In genomic region chr17:49745175-49746139, GRCh38 we compare ENCODE assay signal across 12 cellular contexts. TPM values are rescaled to one million over a fixed set of nuclear protein-coding genes. Genes with fewer than 3 reads are reported as not detected.
DNase-seq lines count a peak whose midpoint lies in the region; ATAC-seq and TF ChIP-seq lines count a peak whose summit lies in the region.
"Had no signal": no experiment of that assay in that cellular context is flagged by ENCODE, and none has a peak within 500 bp of the region (broad histone marks: within the 10 kb centered on the region; RNA-seq: fewer than 3 reads in every experiment).

No MANE protein-coding gene starts in this region.

- no peak overlapping the region for H2AFZ ChIP-seq in OCI-LY7 (ENCODE audit: low read length)

- H3K9me2 ChIP-seq in OCI-LY7 (ENCODE audit: insufficient read depth, low read length), result no peaks in the 10 kb centered on the region

- peak overlapping the region; percentile 91 for H3K4me2 ChIP-seq in OCI-LY7 (ENCODE audit: low read length)

- WGBS in thyroid gland, 2 donors, result 63% methylated on average over 1 of the region's 1 CpG

- no peaks in the 10 kb centered on the region for H3K27me3 Mint-ChIP-seq in activated naive CD4-positive, alpha-beta T cell treated with anti-CD3 and anti-CD28 coated beads, Interleukin-2, amount 50 U/mL, for 24 hours
- no peaks in the 10 kb centered on the region for H3K27me3 Mint-ChIP-seq in chondrocyte (ENCODE audit: low read depth)

- H3K27me3 ChIP-seq in effector memory CD4-positive, alpha-beta T cell (replicated peaks; ENCODE audit: control insufficient read depth, insufficient read depth, low read length, poor library complexity, severe bottlenecking), result no peaks in the 10 kb centered on the region
- no peaks in the 10 kb centered on the region for H3K27me3 ChIP-seq in thyroid gland
- H3K27me3 ChIP-seq: upper lobe of left lung had no signal

- H3K4me3 ChIP-seq in OCI-LY7 (ENCODE audit: low read depth, low read length, poor library complexity, severe bottlenecking) (peak overlapping the region; percentile 67), thyroid gland (replicated peaks in 1 of 3) (no peak overlapping the region)
- H3K4me3 ChIP-seq in effector memory CD4-positive, alpha-beta T cell (ENCODE audit: insufficient read depth, low read depth, low read length, poor library complexity, severe bottlenecking), result no peak overlapping the region
- H3K4me3 ChIP-seq: upper lobe of left lung had no signal

- peaks cover 10% of the 10 kb centered on the region for H3K36me3 Mint-ChIP-seq in activated naive CD4-positive, alpha-beta T cell treated with anti-CD3 and anti-CD28 coated beads, Interleukin-2, amount 50 U/mL, for 24 hours
- no peaks in the 10 kb centered on the region for H3K36me3 Mint-ChIP-seq in chondrocyte (ENCODE audit: low read depth)

- peak overlapping the region; percentile 98 for H3K27ac Mint-ChIP-seq in activated naive CD4-positive, alpha-beta T cell treated with anti-CD3 and anti-CD28 coated beads, Interleukin-2, amount 50 U/mL, for 24 hours
- no peak overlapping the region for H3K27ac Mint-ChIP-seq in chondrocyte (ENCODE audit: unreplicated experiment)

- H4K20me1 ChIP-seq in OCI-LY7 (ENCODE audit: insufficient read depth, low read length), result no peaks in the 10 kb centered on the region

- BruUV-seq in OCI-LY7 (replicated peaks; lab: Mats Ljungman, UMichigan), result no TSS peak

- in situ Hi-C loops in GM13976 (cut with MboI; ENCODE audit: low sequenced_read_pairs, unreplicated experiment), result no loop called here

- H3K79me2 ChIP-seq in OCI-LY7 (ENCODE audit: insufficient read depth, low read depth, low read length), result peaks cover 85% of the 10 kb centered on the region

- POLR2A ChIA-PET in OCI-LY7 (lab: Charles Lee), result interaction anchor here (1.5 to 5.4 kb wide), 3 partner anchors 7 to 36 kb away, joined by 4 to 124 read pairs (median 11); partner anchors contain the start of genes FAM117A and SLC35B1

- TF ChIP-seq CTCF in OCI-LY7 (conservative IDR thresholded peaks at IDR 0.05; ENCODE audit: low read length), result no peak
- TF ChIP-seq CTCF in thyroid gland (IDR thresholded peaks at IDR 0.05), result no peak
- no peak for TF ChIP-seq CTCF in GM13976 (IDR thresholded peaks at IDR 0.05; ENCODE audit: borderline replicate concordance, control extremely low read depth, extremely low read depth, insufficient read depth, missing control alignments)
- no peak for TF ChIP-seq CTCF in chondrocyte (IDR thresholded peaks at IDR 0.05)

- H3K9me3 Mint-ChIP-seq in activated naive CD4-positive, alpha-beta T cell treated with anti-CD3 and anti-CD28 coated beads, Interleukin-2, amount 50 U/mL, for 24 hours, result peaks cover 8% of the 10 kb centered on the region
- H3K9me3 Mint-ChIP-seq in chondrocyte (ENCODE audit: low read depth), result no peaks in the 10 kb centered on the region

- TF ChIP-seq POLR2A in thyroid gland (IDR thresholded peaks at IDR 0.05), result no peak

- H3K36me3 ChIP-seq in OCI-LY7 (ENCODE audit: insufficient read depth, low read length), result peaks cover 25% of the 10 kb centered on the region; the same call in 1 of the 2 replicates
- H3K36me3 ChIP-seq in effector memory CD4-positive, alpha-beta T cell (ENCODE audit: control insufficient read depth, insufficient read depth, low read length), result no peaks in the 10 kb centered on the region
- H3K36me3 ChIP-seq in thyroid gland, result no peaks in the 10 kb centered on the region
- H3K36me3 ChIP-seq: upper lobe of left lung had no signal

- peak overlapping the region; percentile 77 for H3K4me3 Mint-ChIP-seq in activated naive CD4-positive, alpha-beta T cell treated with anti-CD3 and anti-CD28 coated beads, Interleukin-2, amount 50 U/mL, for 24 hours
- no peak overlapping the region for H3K4me3 Mint-ChIP-seq in chondrocyte (ENCODE audit: unreplicated experiment)

- H3K4me1 ChIP-seq in OCI-LY7 (ENCODE audit: insufficient read depth, low read length, poor library complexity, severe bottlenecking) (peaks cover 98% of the 10 kb centered on the region), thyroid gland (peaks cover 34 to 43% of the 10 kb centered on the region in 2 donors)
- peaks cover 91% of the 10 kb centered on the region for H3K4me1 ChIP-seq in effector memory CD4-positive, alpha-beta T cell (ENCODE audit: control insufficient read depth, insufficient read depth, low read length, poor library complexity, severe bottlenecking)

- intact Hi-C loops in OCI-LY7 (cut with micrococcal nuclease; ENCODE audit: unreplicated experiment) (loop anchor here (1.0 to 10.0 kb wide), 2 partner anchors 37 to 531 kb away; partner anchors contain the start of genes ABI3 and GNGT2), thyroid gland (cut with DNase I) (no loop called here)

- no peak for ATAC-seq in GM21723 (IDR thresholded peaks at IDR 0.05; ENCODE audit: unreplicated experiment)

- H3K4me1 Mint-ChIP-seq in activated naive CD4-positive, alpha-beta T cell treated with anti-CD3 and anti-CD28 coated beads, Interleukin-2, amount 50 U/mL, for 24 hours, result peaks cover 91% of the 10 kb centered on the region
- peaks cover 6% of the 10 kb centered on the region for H3K4me1 Mint-ChIP-seq in chondrocyte (ENCODE audit: low read depth)

- H3K27ac ChIP-seq in OCI-LY7 (ENCODE audit: low read depth, low read length, poor library complexity, severe bottlenecking) (peak overlapping the region; percentile 94), thyroid gland (peak overlapping the region in 2 of 3 donors; percentile 50 to 56)
- peak overlapping the region; percentile 86 for H3K27ac ChIP-seq in effector memory CD4-positive, alpha-beta T cell (ENCODE audit: insufficient read depth, low read length, poor library complexity, severe bottlenecking)
- H3K27ac ChIP-seq: VCaP had no signal

- H3K9me3 ChIP-seq in OCI-LY7 (ENCODE audit: low read length) (no peaks in the 10 kb centered on the region), thyroid gland (no peaks in the 10 kb centered on the region)
- no peaks in the 10 kb centered on the region for H3K9me3 ChIP-seq in effector memory CD4-positive, alpha-beta T cell (ENCODE audit: control insufficient read depth, low read length)
- H3K9me3 ChIP-seq: upper lobe of left lung had no signal

- no peak for DNase-seq in activated naive CD4-positive, alpha-beta T cell treated with anti-CD3 and anti-CD28 coated beads, Interleukin-2, amount 50 U/mL, for 16 hours
- no peak for DNase-seq in OCI-LY7 (ENCODE audit: low spot score)
- no peak for DNase-seq in effector memory CD4-positive, alpha-beta T cell
- no peak for DNase-seq in thyroid gland
- no peak for DNase-seq in GM13976 (ENCODE audit: low spot score)
- no peak for DNase-seq in chondrocyte (ENCODE audit: low spot score)
- DNase-seq: kidney, NCI-H2171, upper lobe of left lung had no signal

- CTCF ChIA-PET in OCI-LY7 (lab: Charles Lee; ENCODE audit: unreplicated experiment), result no interaction called here

RNA-seq across cellular contexts. Expression of gene FAM117A, which starts 18.5 kb away (rescaled TPM):
- total RNA-seq in OCI-LY7 (2014; rRNA removed; shearing (Covaris generic)), result 29.9 and 40.4 TPM in 2 replicates
- 44.3 and 45.2 TPM in 2 replicates for total RNA-seq in OCI-LY7 (2022)
- total RNA-seq in thyroid gland, result 10 to 100 TPM; 12.4 to 41.5 (median 23.3) TPM
- total RNA-seq in chondrocyte, result 3.1 to 3.4 TPM (median 3.3 TPM) in 3 replicates

RNA-seq across cellular contexts. Expression of gene SLC35B1, which starts 37.7 kb away (rescaled TPM):
- 38.1 and 51.2 TPM in 2 replicates for total RNA-seq in OCI-LY7 (2014; rRNA removed; shearing (Covaris generic))
- 48.9 and 51.4 TPM in 2 replicates for total RNA-seq in OCI-LY7 (2022)
- 100 to 1,000 TPM in 2 of 4 donors, 10 to 100 TPM in 2; 77.5 to 171 (median 94.7) TPM for total RNA-seq in thyroid gland
- total RNA-seq in chondrocyte, result 45.2 to 62.8 TPM (median 45.3 TPM) in 3 replicates

RNA-seq across cellular contexts. Expression of gene KAT7, which starts 43.0 kb away (rescaled TPM):
- total RNA-seq in OCI-LY7 (2014; rRNA removed; shearing (Covaris generic)), result 41.0 and 43.3 TPM in 2 replicates
- total RNA-seq in OCI-LY7 (2022) (70.3 and 76.8 TPM in 2 replicates), thyroid gland (100 to 1,000 TPM in 1 of 4 donors, 10 to 100 TPM in 3; 57.5 to 127 (median 76.1) TPM), chondrocyte (32.0 to 42.8 TPM (median 33.1 TPM) in 3 replicates)
